ENCODE assay signal across 27 cellular contexts in the genomic region with DNA sequence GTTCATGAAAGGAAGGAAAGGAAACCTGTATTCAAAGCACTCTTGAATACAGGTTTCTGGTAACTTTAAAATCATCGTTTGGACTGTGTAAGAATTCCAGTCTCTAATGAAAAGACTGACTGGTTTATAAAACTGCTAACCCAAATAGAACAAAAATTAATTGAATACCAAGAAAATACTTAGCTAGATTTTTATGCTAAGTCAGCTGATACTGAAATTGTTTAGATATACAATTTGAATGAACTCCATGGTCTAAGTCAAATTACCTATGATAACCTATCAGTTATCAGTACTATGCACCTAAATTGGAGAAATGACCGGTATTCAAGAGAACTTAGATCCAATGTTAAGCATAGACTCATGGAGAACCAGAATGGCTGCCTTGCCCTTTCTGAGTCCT.
"Had no signal": no experiment of that assay in that cellular context is flagged by ENCODE, and none has a peak within 500 bp of the region (broad histone marks: within the 10 kb centered on the region; RNA-seq: fewer than 3 reads in every experiment).

No MANE protein-coding gene starts in this region.

- H3K36me3 ChIP-seq: stomach, suprapubic skin, thoracic aorta, thyroid gland, tibial artery, tibial nerve, transverse colon, upper lobe of left lung, upper lobe of right lung, uterus, vagina had no signal

- FAIRE-seq: urothelium cell line had no signal

- H3K9me3 ChIP-seq: stomach, suprapubic skin, testis, thoracic aorta, thyroid gland, tibial artery, tibial nerve, transverse colon, upper lobe of left lung, upper lobe of right lung, uterus, vagina had no signal

- DNase-seq: stimulated activated CD4-positive, alpha-beta T cell treated with anti-CD3 and anti-CD28 coated beads, Interleukin-2, amount 100 ng/mL, for 48 hours; stimulated activated CD4-positive, alpha-beta T cell treated with anti-CD3 and anti-CD28 coated beads, Interleukin-4, amount 100 ng/mL, for 1 hour; stimulated activated CD4-positive, alpha-beta T cell treated with anti-CD3 and anti-CD28 coated beads, Interleukin-4, amount 100 ng/mL, for 24 hours; stimulated activated CD4-positive, alpha-beta T cell treated with anti-CD3 and anti-CD28 coated beads, Interleukin-4, amount 100 ng/mL, for 4 hours; stimulated activated CD8-positive, alpha-beta memory T cell treated with anti-CD3 and anti-CD28 coated beads, Interleukin-4, amount 100 ng/mL, for 48 hours; stimulated activated naive B cell treated with anti-CD40 and anti-IgM and Interleukin-4, amounts not matched to agents 10 μg/mL and 1 μg/mL and 100 μg/mL, for 72 hours; stimulated activated naive CD4-positive, alpha-beta T cell; stimulated activated naive CD4-positive, alpha-beta T cell treated with Interleukin-2 at 50 U/mL for 16 hours; stimulated activated naive CD8-positive, alpha-beta T cell treated with anti-CD3 and anti-CD28 coated beads, Interleukin-15, amount 100 ng/mL, for 72 hours; stimulated activated naive CD8-positive, alpha-beta T cell treated with anti-CD3 and anti-CD28 coated beads, Interleukin-15, Interleukin-2, amounts not matched to agents 100 U/mL and 50 U/mL, for 24 hours; stomach; substantia nigra; testis; thyroid gland; tibial artery; transverse colon; trophoblast cell; upper lobe of left lung; upper lobe of right lung; uterus had no signal

- ATAC-seq: stimulated activated effector memory CD8-positive, alpha-beta T cell treated with anti-CD3 and anti-CD28 coated beads, Interleukin-12 subunit alpha, Interleukin-12 subunit beta, amount 100 ng/mL, for 72 hours; stimulated activated memory B cell treated with anti-CD40 and anti-IgM and Interleukin-4, amounts not matched to agents 10 μg/mL and 1 μg/mL and 100 μg/mL, for 72 hours; stimulated activated naive B cell treated with anti-CD40 and anti-IgM and Interleukin-4, amounts not matched to agents 10 μg/mL and 1 μg/mL and 100 μg/mL, for 72 hours; stimulated activated naive CD8-positive, alpha-beta T cell treated with anti-CD3 and anti-CD28 coated beads, Interleukin-15, amount 100 ng/mL, for 72 hours; stimulated activated naive CD8-positive, alpha-beta T cell treated with anti-CD3 and anti-CD28 coated beads, Interleukin-15, Interleukin-2, amounts not matched to agents 100 U/mL and 50 U/mL, for 24 hours; upper lobe of right lung had no signal

- H3K27me3 ChIP-seq: stomach, suprapubic skin, testis, thyroid gland, tibial artery, tibial nerve, transverse colon, upper lobe of left lung, upper lobe of right lung, uterus, vagina had no signal

- H3K4me3 ChIP-seq: stomach, suprapubic skin, testis, thoracic aorta, thyroid gland, tibial artery, tibial nerve, transverse colon, upper lobe of left lung, upper lobe of right lung, uterus, vagina had no signal

- H3K27ac ChIP-seq: stomach, suprapubic skin, testis, thoracic aorta, thyroid gland, tibial artery, tibial nerve, transverse colon, upper lobe of left lung, upper lobe of right lung, uterus, vagina had no signal

- H3K4me1 ChIP-seq: stomach, suprapubic skin, testis, thyroid gland, tibial artery, tibial nerve, transverse colon, upper lobe of left lung, upper lobe of right lung, uterus, vagina had no signal
